Comparison of ENCODE assay signal across 12 cellular contexts in the genomic region with DNA sequence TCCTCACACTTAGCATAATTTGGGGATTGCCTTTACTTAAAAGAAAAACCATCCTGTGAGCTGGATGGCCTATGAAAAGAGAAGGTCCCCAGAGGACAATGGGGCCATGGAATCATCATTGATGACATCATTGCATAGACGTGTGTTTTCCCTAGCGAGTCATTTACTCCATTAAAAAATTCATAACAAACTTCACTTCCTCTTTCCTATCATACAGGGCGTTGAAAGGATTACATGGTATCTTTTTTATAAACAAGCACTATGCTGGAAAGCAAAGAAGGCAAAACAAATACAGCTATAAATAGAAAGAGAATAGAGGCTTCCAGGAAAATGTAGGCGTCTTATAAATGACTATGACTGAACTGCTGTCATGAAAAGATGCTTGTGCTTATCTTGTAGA. TPM values are rescaled to one million over a fixed set of nuclear protein-coding genes. Genes with fewer than 3 reads are reported as not detected.
DNase-seq lines count a peak whose midpoint lies in the region; ATAC-seq and TF ChIP-seq lines count a peak whose summit lies in the region.
"Had no signal": no experiment of that assay in that cellular context is flagged by ENCODE, and none has a peak within 500 bp of the region (broad histone marks: within the 10 kb centered on the region; RNA-seq: fewer than 3 reads in every experiment).

No MANE protein-coding gene starts in this region.

- CTCF ChIA-PET in PC-3 (lab: Charles Lee), result no interaction called here

- H3K27ac ChIP-seq in PC-3 (ENCODE audit: low read length), result no peak overlapping the region
- H3K27ac ChIP-seq in fibroblast of lung (ENCODE audit: insufficient read depth, low read length), result peak overlapping the region; percentile 11
- H3K27ac ChIP-seq in effector memory CD4-positive, alpha-beta T cell (ENCODE audit: insufficient read depth, low read length, poor library complexity, severe bottlenecking), result no peak overlapping the region

- H3K36me3 Mint-ChIP-seq in T-helper 17 cell (ENCODE audit: low read depth) (no peaks in the 10 kb centered on the region), natural killer cell (no peaks in the 10 kb centered on the region)
- no peaks in the 10 kb centered on the region for H3K36me3 Mint-ChIP-seq in effector memory CD8-positive, alpha-beta T cell (ENCODE audit: insufficient read depth)
- H3K36me3 Mint-ChIP-seq: CD8-positive, alpha-beta T cell had no signal

- H3F3A ChIP-seq in PC-3 (ENCODE audit: low read length, unreplicated experiment), result no peaks in the 10 kb centered on the region

- peaks cover 60% of the 10 kb centered on the region for H3K27me3 Mint-ChIP-seq in T-helper 17 cell
- H3K27me3 Mint-ChIP-seq in effector memory CD8-positive, alpha-beta T cell, result peaks cover 40 to 64% of the 10 kb centered on the region in 2 donors
- peaks cover 17 to 58% of the 10 kb centered on the region in 2 donors for H3K27me3 Mint-ChIP-seq in natural killer cell (ENCODE audit: low read depth in 2 of 2)

- H3K4me1 Mint-ChIP-seq in T-helper 17 cell, result no peaks in the 10 kb centered on the region
- no peaks in the 10 kb centered on the region for H3K4me1 Mint-ChIP-seq in effector memory CD8-positive, alpha-beta T cell (ENCODE audit: low read depth in 2 of 2)
- no peaks in the 10 kb centered on the region for H3K4me1 Mint-ChIP-seq in natural killer cell

- no peaks in the 10 kb centered on the region for H3K9me2 ChIP-seq in PC-3 (replicated peaks; ENCODE audit: low read length)

- no TSS peak for BruUV-seq in PC-3 (replicated peaks; lab: Mats Ljungman, UMichigan)

- intact Hi-C loops in PC-3 (cut with micrococcal nuclease) (no loop called here), natural killer cell (cut with micrococcal nuclease) (no loop called here)

- H3K79me2 ChIP-seq in PC-3 (ENCODE audit: low read length), result no peaks in the 10 kb centered on the region
- no peaks in the 10 kb centered on the region for H3K79me2 ChIP-seq in fibroblast of lung (ENCODE audit: control insufficient read depth, insufficient read depth, low read length)

- H3K9ac ChIP-seq in PC-3 (ENCODE audit: low read length) (no peak overlapping the region), fibroblast of lung (ENCODE audit: insufficient read depth, low read length) (no peak overlapping the region)

- H3K27me3 ChIP-seq in PC-3 (ENCODE audit: low read length) (no peaks in the 10 kb centered on the region), fibroblast of lung (ENCODE audit: control insufficient read depth, insufficient read depth, low read length) (no peaks in the 10 kb centered on the region)
- no peaks in the 10 kb centered on the region for H3K27me3 ChIP-seq in effector memory CD4-positive, alpha-beta T cell (replicated peaks; ENCODE audit: control insufficient read depth, insufficient read depth, low read length, poor library complexity, severe bottlenecking)

- H3K4me3 ChIP-seq in PC-3 (ENCODE audit: low read length) (no peak overlapping the region), fibroblast of lung (replicated peaks in 1 of 4; ENCODE audit: control extremely low read depth in 1 of 4, insufficient read depth in 1 of 4, low read depth in 3 of 4, low read length in 4 of 4) (no peak overlapping the region)
- no peak overlapping the region for H3K4me3 ChIP-seq in effector memory CD4-positive, alpha-beta T cell (ENCODE audit: insufficient read depth, low read depth, low read length, poor library complexity, severe bottlenecking)

- no peak overlapping the region for H3K4me2 ChIP-seq in PC-3 (ENCODE audit: low read length)
- no peak overlapping the region for H3K4me2 ChIP-seq in fibroblast of lung (ENCODE audit: extremely low read depth, insufficient read depth, low read length)

- ATAC-seq in PC-3 (no peak), T-helper 17 cell (no peak), natural killer cell (no peak)
- ATAC-seq in effector memory CD8-positive, alpha-beta T cell (replicated peaks), result no peak
- ATAC-seq: CD8-positive, alpha-beta T cell had no signal

- H3K27ac Mint-ChIP-seq in T-helper 17 cell (no peak overlapping the region), natural killer cell (no peak overlapping the region)
- H3K27ac Mint-ChIP-seq in effector memory CD8-positive, alpha-beta T cell, result no peak overlapping the region
- H3K27ac Mint-ChIP-seq: CD8-positive, alpha-beta T cell had no signal

- H3K9me3 ChIP-seq in PC-3 (ENCODE audit: low read length) (no peaks in the 10 kb centered on the region), fibroblast of lung (ENCODE audit: control insufficient read depth, insufficient read depth, low read depth, low read length) (no peaks in the 10 kb centered on the region), T-helper 17 cell (ENCODE audit: control insufficient read depth, low read length, poor library complexity, severe bottlenecking) (no peaks in the 10 kb centered on the region)
- H3K9me3 ChIP-seq in effector memory CD4-positive, alpha-beta T cell (ENCODE audit: control insufficient read depth, low read length), result no peaks in the 10 kb centered on the region

- H3K4me1 ChIP-seq in PC-3 (ENCODE audit: insufficient read depth, low read length), result peaks cover 5% of the 10 kb centered on the region
- H3K4me1 ChIP-seq in fibroblast of lung (ENCODE audit: control insufficient read depth, extremely low read depth, insufficient read depth, low read length), result peaks cover 4% of the 10 kb centered on the region
- H3K4me1 ChIP-seq in effector memory CD4-positive, alpha-beta T cell (ENCODE audit: control insufficient read depth, insufficient read depth, low read length, poor library complexity, severe bottlenecking), result no peaks in the 10 kb centered on the region

- no peak for TF ChIP-seq CTCF in PC-3 (conservative IDR thresholded peaks at IDR 0.05; ENCODE audit: low read depth, low read length)
- TF ChIP-seq CTCF in fibroblast of lung (conservative IDR thresholded peaks at IDR 0.05 in 1 of 2, IDR thresholded peaks at IDR 0.05 in 1 of 2; ENCODE audit: low read depth in 1 of 2, low read length in 2 of 2), result no peak
- TF ChIP-seq CTCF in natural killer cell (IDR thresholded peaks at IDR 0.05), result no peak

- H3K9me3 Mint-ChIP-seq in effector memory CD8-positive, alpha-beta T cell, result no peaks in the 10 kb centered on the region
- no peaks in the 10 kb centered on the region for H3K9me3 Mint-ChIP-seq in natural killer cell
- H3K9me3 Mint-ChIP-seq: CD8-positive, alpha-beta T cell had no signal

- H3K36me3 ChIP-seq in PC-3 (ENCODE audit: low read depth, low read length) (no peaks in the 10 kb centered on the region), fibroblast of lung (ENCODE audit: control insufficient read depth, insufficient read depth, low read length) (no peaks in the 10 kb centered on the region)
- no peaks in the 10 kb centered on the region for H3K36me3 ChIP-seq in effector memory CD4-positive, alpha-beta T cell (ENCODE audit: control insufficient read depth, insufficient read depth, low read length)

- H4K20me1 ChIP-seq in PC-3 (ENCODE audit: low read length) (no peaks in the 10 kb centered on the region), fibroblast of lung (ENCODE audit: control insufficient read depth, extremely low read depth, insufficient read depth, low read length) (no peaks in the 10 kb centered on the region)

- POLR2A ChIA-PET in PC-3 (lab: Charles Lee; ENCODE audit: unreplicated experiment), result no interaction called here

- DNase-seq in EL (peak; percentile 75), PC-3 (peak; percentile 15), fibroblast of lung (ENCODE audit: low read depth in 2 of 2) (peak; percentile 63 to 67), myocyte (ENCODE audit: low read depth) (peak; percentile 39), T-helper 17 cell (no peak), natural killer cell (no peak)
- DNase-seq in effector memory CD4-positive, alpha-beta T cell, result no peak
- DNase-seq in effector memory CD8-positive, alpha-beta T cell, result no peak
- DNase-seq: activated T-cell treated with anti-CD3 and anti-CD28 coated beads for 4 hours; CD8-positive, alpha-beta T cell; cerebellar nuclear complex; T-helper 2 cell had no signal

- H3K4me3 Mint-ChIP-seq in T-helper 17 cell (no peak overlapping the region), natural killer cell (no peak overlapping the region)
- no peak overlapping the region for H3K4me3 Mint-ChIP-seq in effector memory CD8-positive, alpha-beta T cell
- H3K4me3 Mint-ChIP-seq: CD8-positive, alpha-beta T cell had no signal

- no peak overlapping the region for H2AFZ ChIP-seq in PC-3 (ENCODE audit: low read length)
- H2AFZ ChIP-seq in fibroblast of lung (ENCODE audit: low read length), result no peak overlapping the region

RNA-seq across cellular contexts. Expression of a gene that starts 11.3 kb away (rescaled TPM):
- total RNA-seq in PC-3 (2014; rRNA removed) (24.2 and 41.2 TPM in 2 replicates), fibroblast of lung (580 and 1,023 TPM in 2 replicates), myocyte (14.6 and 17.7 TPM in 2 replicates), T-helper 17 cell (under 1 TPM in 1 of 2 donors, not detected in 1; 0.08 TPM), natural killer cell (under 1 TPM in 1 of 3 donors, not detected in 2; 0.25 TPM)
- polyA plus RNA-seq in fibroblast of lung, result 874 and 1,075 TPM in 2 replicates
- 495 and 738 TPM in 2 replicates for polyA plus RNA-seq in fibroblast of lung (2012)
- 1,056 and 1,253 TPM in 2 replicates for polyA minus RNA-seq in fibroblast of lung (ENCODE audit: low replicate concordance)
- 359 TPM for polyA plus RNA-seq in myocyte (2012)
- total RNA-seq: CD8-positive, alpha-beta T cell had no signal

RNA-seq across cellular contexts. Expression of a gene that starts 26.4 kb away (rescaled TPM):
- 160 and 172 TPM in 2 replicates for total RNA-seq in PC-3 (2014; rRNA removed)
- 91.9 and 115 TPM in 2 replicates for total RNA-seq in fibroblast of lung
- polyA plus RNA-seq in fibroblast of lung, result 155 and 159 TPM in 2 replicates
- polyA plus RNA-seq in fibroblast of lung (2012), result 557 and 570 TPM in 2 replicates
- 25.5 and 47.5 TPM in 2 replicates for polyA minus RNA-seq in fibroblast of lung (ENCODE audit: low replicate concordance)
- 260 and 1,028 TPM in 2 replicates for total RNA-seq in myocyte
- 482 TPM for polyA plus RNA-seq in myocyte (2012)
- total RNA-seq in T-helper 17 cell, result 100 to 1,000 TPM; 189 to 214 TPM
- total RNA-seq in natural killer cell, result 100 to 1,000 TPM; 161 to 215 (median 166) TPM

Comparison
In these comparisons a context has a peak if more than half of its experiments do, and no peak if none do; other contexts are left out.
1. DNase-seq: peak in EL (single experiment), PC-3 (single experiment), fibroblast of lung (2 of 2) and myocyte (single experiment); none in effector memory CD4-positive, alpha-beta T cell (0 of 3), T-helper 17 cell (0 of 3), effector memory CD8-positive, alpha-beta T cell (0 of 3) and natural killer cell (single experiment).
2. RNA of a gene that starts 11.3 kb away (total RNA-seq): 580 to 1,023 TPM in fibroblast of lung; 24.2 to 41.2 TPM in PC-3, 14.6 to 17.7 TPM in myocyte, 0.08 TPM in T-helper 17 cell and 0.25 TPM in natural killer cell; every median in the first group is over 10 times any median in the second.